20 cellular contexts compared by ENCODE assay signal in the genomic region with DNA sequence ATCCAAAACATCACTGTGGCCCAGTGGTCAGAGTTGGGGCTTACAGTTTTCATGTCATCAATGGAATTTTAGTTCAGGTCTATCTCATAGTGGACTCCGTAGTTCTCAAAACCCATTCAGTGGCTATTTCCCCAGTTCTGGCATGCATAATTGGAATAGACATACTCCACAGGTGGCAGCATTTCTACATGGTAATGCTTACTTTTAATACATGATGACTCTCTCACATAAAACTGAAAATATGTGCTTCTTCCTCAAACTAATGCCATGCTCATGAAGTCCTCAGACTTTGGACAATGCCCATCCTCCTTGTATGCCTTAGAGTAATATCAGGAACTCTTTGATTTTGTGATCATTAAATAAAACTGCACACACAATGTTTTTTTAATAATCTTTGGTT.
DNase-seq lines count a peak whose midpoint lies in the region; ATAC-seq and TF ChIP-seq lines count a peak whose summit lies in the region.
"Had no signal": no experiment of that assay in that cellular context is flagged by ENCODE, and none has a peak within 500 bp of the region (broad histone marks: within the 10 kb centered on the region; RNA-seq: fewer than 3 reads in every experiment).

No MANE protein-coding gene starts in this region.

- H4K20me1 ChIP-seq in osteoblast (ENCODE audit: insufficient read depth, low read length) = no peaks in the 10 kb centered on the region
- H4K20me1 ChIP-seq: BLaER1 had no signal

- peak; percentile 34 for TF ChIP-seq CTCF in AG10803 (conservative IDR thresholded peaks at IDR 0.05; ENCODE audit: low read length)
- no peak for TF ChIP-seq CTCF in astrocyte of the spinal cord (IDR thresholded peaks at IDR 0.05; ENCODE audit: low read depth, low read length)
- peak; percentile 23 for TF ChIP-seq CTCF in osteoblast (IDR thresholded peaks at IDR 0.05; ENCODE audit: extremely low read depth, low read depth, low read length)

- peaks cover 25% of the 10 kb centered on the region for H3K4me1 ChIP-seq in osteoblast (ENCODE audit: insufficient read depth, low read length)
- H3K4me1 ChIP-seq: body of pancreas, Caco-2, colonic mucosa, heart left ventricle, tibial artery had no signal

- CTCF ChIA-PET in HEK293T (lab: Yijun Ruan, JAX) = no interaction called here

- H3K36me3 ChIP-seq in osteoblast (ENCODE audit: insufficient read depth, low read length) = no peaks in the 10 kb centered on the region
- H3K36me3 ChIP-seq: BLaER1, colonic mucosa, heart left ventricle, tibial artery had no signal

- intact Hi-C loops in posterior cingulate gyrus (cut with DNase I) = no loop called here

- H2AFZ ChIP-seq in osteoblast (ENCODE audit: low read length) = no peak overlapping the region

- H3K9me3 ChIP-seq in osteoblast (ENCODE audit: low read depth, low read length) = no peaks in the 10 kb centered on the region
- H3K9me3 ChIP-seq: BLaER1, body of pancreas, Caco-2, colonic mucosa, heart left ventricle, tibial artery had no signal

- no peak for ATAC-seq in GM19023 (IDR thresholded peaks at IDR 0.05; ENCODE audit: unreplicated experiment)
- ATAC-seq: activated CD4-positive, alpha-beta T cell treated with anti-CD3 and anti-CD28 coated beads for 36 hours; body of pancreas; heart left ventricle; left cardiac atrium; naive thymus-derived CD4-positive, alpha-beta T cell; right cardiac atrium had no signal

- H3K4me2 ChIP-seq in osteoblast (ENCODE audit: insufficient read depth, low read length) = no peak overlapping the region
- H3K4me2 ChIP-seq: BLaER1 had no signal

- no peaks in the 10 kb centered on the region for H3K27me3 ChIP-seq in osteoblast (ENCODE audit: insufficient read depth, low read length)
- H3K27me3 ChIP-seq: BLaER1, body of pancreas, colonic mucosa, heart left ventricle, tibial artery had no signal

- POLR2A ChIA-PET in HEK293T (lab: Yijun Ruan, JAX) = no interaction called here

- DNase-seq in AG10803 (ENCODE audit: low read depth) = peak; percentile 53
- DNase-seq in HT1080 (ENCODE audit: low read depth) = peak; percentile 12
- DNase-seq in astrocyte of the spinal cord (ENCODE audit: low read depth, low spot score) = peak; percentile 6
- DNase-seq in osteoblast (ENCODE audit: insufficient read length, low spot score, missing footprints) = no peak
- DNase-seq in HEK293T (ENCODE audit: extremely low spot score) = no peak
- no peak for DNase-seq in HCEC 1CT
- DNase-seq in posterior cingulate gyrus = no peak
- DNase-seq: activated CD4-positive, alpha-beta T cell treated with anti-CD3 and anti-CD28 coated beads for 36 hours; body of pancreas; Caco-2; colonic mucosa; heart left ventricle; left cardiac atrium; MV-4-11; naive thymus-derived CD4-positive, alpha-beta T cell; NCI-H526 treated with DMSO at 0.1 percent for 48 hours; right cardiac atrium; tibial artery had no signal

- in situ Hi-C loops in astrocyte of the spinal cord (cut with HindIII; ENCODE audit: low sequenced_read_pairs) = no loop called here

- no peaks in the 10 kb centered on the region for H3K79me2 ChIP-seq in osteoblast (ENCODE audit: insufficient read depth, low read length)

- H3K27ac ChIP-seq in osteoblast (ENCODE audit: low read depth, low read length) = no peak overlapping the region
- H3K27ac ChIP-seq: BLaER1, body of pancreas, colonic mucosa, heart left ventricle, tibial artery had no signal

- H3K4me3 ChIP-seq in AG10803 (ENCODE audit: low read length) (no peak overlapping the region), astrocyte of the spinal cord (ENCODE audit: low read depth, low read length) (no peak overlapping the region), osteoblast (ENCODE audit: insufficient read depth, low read length) (no peak overlapping the region)
- H3K4me3 ChIP-seq: BLaER1, body of pancreas, colonic mucosa, heart left ventricle, tibial artery had no signal

TF ChIP-seq in HEK293T, 16 proteins besides CTCF, POLR2A, EP300 and RAD21:
- no peak for TF ChIP-seq ZNF384 (IDR thresholded peaks at IDR 0.05)
- no peak for TF ChIP-seq TARDBP (IDR thresholded peaks at IDR 0.05)
- TF ChIP-seq SUZ12 (IDR thresholded peaks at IDR 0.05) = no peak

Comparison
In these comparisons a context has a peak if more than half of its experiments do, and no peak if none do; other contexts are left out.
1. DNase-seq: peak in AG10803 (single experiment), HT1080 (single experiment) and astrocyte of the spinal cord (single experiment); none in osteoblast (single experiment), HEK293T (single experiment), HCEC 1CT (single experiment) and posterior cingulate gyrus (0 of 10).